Comparison of ENCODE assay signal across 30 cellular contexts in the genomic region with DNA sequence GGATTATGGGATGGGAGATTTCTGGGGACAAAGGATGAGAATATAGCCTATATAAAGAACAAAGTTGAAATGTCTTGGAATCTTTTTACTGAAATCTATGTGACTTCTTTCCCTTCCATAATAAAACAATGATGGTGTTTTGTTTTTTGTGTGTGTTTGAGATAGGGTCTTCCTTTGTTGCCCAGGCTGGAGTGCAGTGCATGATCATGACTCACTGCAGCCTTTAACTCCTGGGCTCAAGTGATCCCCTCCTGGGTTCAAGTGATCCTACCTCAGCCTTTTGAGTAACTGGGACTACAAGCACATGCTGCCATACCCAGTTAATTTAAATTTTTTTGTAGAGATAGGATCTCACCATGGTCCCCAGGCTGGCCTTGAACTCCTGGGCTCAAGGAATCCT. TPM values are rescaled to one million over a fixed set of nuclear protein-coding genes. Genes with fewer than 3 reads are reported as not detected.
"Had no signal": no experiment of that assay in that cellular context is flagged by ENCODE, and none has a peak within 500 bp of the region (broad histone marks: within the 10 kb centered on the region; RNA-seq: fewer than 3 reads in every experiment).

No MANE protein-coding gene starts in this region.

- H3K27me3 ChIP-seq: ascending aorta, brain microvascular endothelial cell, foreskin keratinocyte, right atrium auricular region, tibial artery had no signal

- H3K4me3 ChIP-seq: ascending aorta, lung, psoas muscle, right atrium auricular region, skin epidermis, tibial artery had no signal

- DNase-seq: activated CD4-positive, alpha-beta T cell treated with anti-CD3 and anti-CD28 coated beads, Interleukin-2, amount 50 U/mL, for 48 hours; activated CD4-positive, CD25-positive, alpha-beta regulatory T cell treated with anti-CD3 and anti-CD28 coated beads, Interleukin-2, amount 50 U/mL, for 72 hours; activated CD8-positive, alpha-beta memory T cell treated with anti-CD3 and anti-CD28 coated beads, Interleukin-2, amount 50 U/mL, for 48 hours; activated effector memory CD4-positive, alpha-beta T cell treated with Interleukin-2 at 50 U/mL for 16 hours; activated naive CD4-positive, alpha-beta T cell treated with anti-CD3 and anti-CD28 coated beads for 36 hours; activated T-cell treated with anti-CD3 and anti-CD28 coated beads, Interleukin-2, amount 50 U/mL, for 72 hours; brain microvascular endothelial cell; central memory CD4-positive, alpha-beta T cell; effector memory CD4-positive, alpha-beta T cell; foreskin keratinocyte; kidney; naive thymus-derived CD8-positive, alpha-beta T cell; psoas muscle; stimulated activated CD4-positive, alpha-beta T cell treated with anti-CD3 and anti-CD28 coated beads, Interleukin-1b, Interleukin-23, amount 100 ng/mL, for 48 hours; tibial artery; WERI-Rb-1 had no signal

- H3K9me3 ChIP-seq: ascending aorta, psoas muscle, right atrium auricular region, tibial artery had no signal

- H3K27ac Mint-ChIP-seq: stimulated activated naive CD8-positive, alpha-beta T cell treated with anti-CD3 and anti-CD28 coated beads, Interleukin-15, Interleukin-2, amounts not matched to agents 100 ng/mL and 50 ng/mL, for 24 hours had no signal

- FAIRE-seq: colon, kidney had no signal

- H3K27me3 Mint-ChIP-seq: naive thymus-derived CD8-positive, alpha-beta T cell; stimulated activated naive CD8-positive, alpha-beta T cell treated with anti-CD3 and anti-CD28 coated beads, Interleukin-15, Interleukin-2, amounts not matched to agents 100 ng/mL and 50 ng/mL, for 24 hours had no signal

- ATAC-seq: activated T-cell treated with anti-CD3 and anti-CD28 coated beads, Interleukin-2, amount 50 U/mL, for 72 hours; foreskin keratinocyte; left lobe of liver; psoas muscle had no signal

- H3K27ac ChIP-seq: ascending aorta, brain microvascular endothelial cell, foreskin keratinocyte, psoas muscle, right atrium auricular region, skin epidermis, tibial artery, WERI-Rb-1 had no signal

- H3K4me3 Mint-ChIP-seq: activated naive CD4-positive, alpha-beta T cell treated with anti-CD3 and anti-CD28 coated beads for 36 hours; stimulated activated naive CD8-positive, alpha-beta T cell treated with anti-CD3 and anti-CD28 coated beads, Interleukin-15, Interleukin-2, amounts not matched to agents 100 ng/mL and 50 ng/mL, for 24 hours had no signal

RNA-seq across cellular contexts. Expression of gene FAM217A, which starts 50.9 kb away (rescaled TPM):
- total RNA-seq: activated CD8-positive, alpha-beta memory T cell treated with anti-CD3 and anti-CD28 coated beads for 36 hours; activated naive CD4-positive, alpha-beta T cell treated with anti-CD3 and anti-CD28 coated beads for 36 hours; activated T-cell treated with anti-CD3 and anti-CD28 coated beads, Interleukin-2, amount 50 U/mL, for 72 hours; ascending aorta; dermis microvascular lymphatic vessel endothelial cell; foreskin keratinocyte; kidney; left lobe of liver; lung; mesenteric fat pad; naive thymus-derived CD8-positive, alpha-beta T cell; osteocyte; psoas muscle; right atrium auricular region; T-helper 2 cell treated with Interferon-gamma antibody and Interleukin-4, amounts not matched to agents 100 ng/mL and 5 ng/mL, for 36 hours; urinary bladder had no signal
- polyA plus RNA-seq: esophagus, foreskin keratinocyte, lung, psoas muscle, urinary bladder had no signal
